Comparison of ENCODE assay signal across 18 cellular contexts in genomic region chr15:43879386-43880355, GRCh38. TPM values are rescaled to one million over a fixed set of nuclear protein-coding genes. Genes with fewer than 3 reads are reported as not detected.
DNase-seq lines count a peak whose midpoint lies in the region; ATAC-seq and TF ChIP-seq lines count a peak whose summit lies in the region.
"Had no signal": no experiment of that assay in that cellular context is flagged by ENCODE, and none has a peak within 500 bp of the region (broad histone marks: within the 10 kb centered on the region; RNA-seq: fewer than 3 reads in every experiment).

No MANE protein-coding gene starts in this region.

- no peak overlapping the region for H3K4me3 Mint-ChIP-seq in CD4-positive, alpha-beta T cell
- H3K4me3 Mint-ChIP-seq: CD8-positive, alpha-beta T cell had no signal

- H3K27ac Mint-ChIP-seq in CD4-positive, alpha-beta T cell, result no peak overlapping the region
- H3K27ac Mint-ChIP-seq: CD8-positive, alpha-beta T cell had no signal

- no peaks in the 10 kb centered on the region for H3K27me3 Mint-ChIP-seq in CD4-positive, alpha-beta T cell

- no peaks in the 10 kb centered on the region for H3K27me3 ChIP-seq in hepatocyte
- no peaks in the 10 kb centered on the region for H3K27me3 ChIP-seq in CD4-positive, alpha-beta T cell (ENCODE audit: control insufficient read depth, insufficient read depth, low read length)
- H3K27me3 ChIP-seq: BE2C had no signal

- DNase-seq in Right ventricle myocardium superior (peak; percentile 56), hepatocyte (ENCODE audit: low spot score) (peak; percentile 49), sciatic nerve (ENCODE audit: low spot score) (no peak), cortex of kidney (lab: John Stamatoyannopoulos, UW) (no peak)
- no peak for DNase-seq in stimulated activated CD4-positive, alpha-beta T cell treated with anti-CD3 and anti-CD28 coated beads, Interleukin-4, amount 100 ng/mL, for 1 hour
- DNase-seq in CD4-positive, alpha-beta T cell, result no peak
- DNase-seq: BE2C; CD8-positive, alpha-beta T cell; H7; NCI-H1092 treated with DMSO at 0.1 percent for 48 hours; NCI-H1694; NCI-H2107; NCI-H226; NCI-H526 treated with DMSO at 0.1 percent for 48 hours; NK-92 treated with Interleukin-12 subunit alpha and Interleukin-12 subunit beta, amount 100 ng/mL, for 24 hours; OCI-M1 had no signal

- H3K9me3 ChIP-seq in hepatocyte (ENCODE audit: low read depth), result no peaks in the 10 kb centered on the region
- H3K9me3 ChIP-seq in CD4-positive, alpha-beta T cell (ENCODE audit: control insufficient read depth, low read length), result no peaks in the 10 kb centered on the region

- H2AFZ ChIP-seq in hepatocyte, result no peak overlapping the region

- H3K79me2 ChIP-seq in hepatocyte, result no peaks in the 10 kb centered on the region

- 69% methylated on average over 15 of the region's 15 CpGs for WGBS in hepatocyte (ENCODE audit: low lambda C conversion rate, missing lambda C conversion rate)

- CTCF ChIA-PET in CD4-positive, alpha-beta T cell (lab: Charles Lee), result no interaction called here

- TF ChIP-seq CTCF in VCaP (conservative IDR thresholded peaks at IDR 0.05) (no peak), hepatocyte (IDR thresholded peaks at IDR 0.05; ENCODE audit: poor library complexity) (no peak)
- no peak for TF ChIP-seq CTCF in CD4-positive, alpha-beta T cell (IDR thresholded peaks at IDR 0.05)

- no peaks in the 10 kb centered on the region for H3K9me3 Mint-ChIP-seq in CD4-positive, alpha-beta T cell
- H3K9me3 Mint-ChIP-seq: CD8-positive, alpha-beta T cell had no signal

- POLR2A ChIA-PET in CD4-positive, alpha-beta T cell (lab: Charles Lee), result no interaction called here

- ATAC-seq in Right ventricle myocardium superior (ENCODE audit: poor library complexity) (peak; percentile 81), sciatic nerve (peak; percentile 36)
- ATAC-seq in CD4-positive, alpha-beta T cell (ENCODE audit: poor library complexity), result no peak
- ATAC-seq: CD8-positive, alpha-beta T cell had no signal

- intact Hi-C loops in Right ventricle myocardium superior (cut with DNase I), result loop anchor here (10.0 kb wide), 1 partner anchor 185 kb away; no protein-coding TSS in a partner anchor
- intact Hi-C loops in sciatic nerve (cut with DNase I), result no loop called here
- intact Hi-C loops in CD4-positive, alpha-beta T cell (cut with DNase I, micrococcal nuclease), result loop anchor here in 1 of 2 experiments (10.0 kb wide), 1 partner anchor 625 kb away; no protein-coding TSS in a partner anchor

- peak overlapping the region; percentile 32 for H3K4me2 ChIP-seq in hepatocyte
- H3K4me2 ChIP-seq: KMS-11 had no signal

- H3K27ac ChIP-seq in VCaP (peak overlapping the region; percentile 83; the same call in 1 of the 2 replicates), hepatocyte (no peak overlapping the region)
- no peak overlapping the region for H3K27ac ChIP-seq in CD4-positive, alpha-beta T cell (ENCODE audit: low read depth, low read length)
- H3K27ac ChIP-seq: KMS-11 had no signal

- H3K4me3 ChIP-seq in hepatocyte, result no peak overlapping the region

- no peaks in the 10 kb centered on the region for H3K4me1 Mint-ChIP-seq in CD4-positive, alpha-beta T cell (ENCODE audit: low read depth)

- H3K4me1 ChIP-seq in hepatocyte (ENCODE audit: insufficient read depth), result peaks cover 10% of the 10 kb centered on the region

- H4K20me1 ChIP-seq in hepatocyte (ENCODE audit: insufficient read depth, poor library complexity, severe bottlenecking), result no peaks in the 10 kb centered on the region

- no peaks in the 10 kb centered on the region for H3K36me3 ChIP-seq in hepatocyte (replicated peaks; ENCODE audit: insufficient read depth, low read depth)

- H3K9me2 ChIP-seq in hepatocyte (replicated peaks; ENCODE audit: insufficient read depth), result no peaks in the 10 kb centered on the region

- no peaks in the 10 kb centered on the region for H3K36me3 Mint-ChIP-seq in CD4-positive, alpha-beta T cell (ENCODE audit: low read depth)
- H3K36me3 Mint-ChIP-seq: CD8-positive, alpha-beta T cell had no signal

RNA-seq across cellular contexts. Expression of gene WDR76, which starts 52.9 kb away (rescaled TPM):
- total RNA-seq in Right ventricle myocardium superior (1.6 TPM), hepatocyte (4.7 and 7.6 TPM in 2 replicates), sciatic nerve (5.1 TPM)
- 0.69 and 1.8 TPM in 2 replicates for polyA plus RNA-seq in hepatocyte
- total RNA-seq in CD4-positive, alpha-beta T cell, result 1 to 10 TPM; 7.0 to 8.6 TPM

RNA-seq across cellular contexts. Expression of gene MFAP1, which starts 55.2 kb away (rescaled TPM):
- total RNA-seq in Right ventricle myocardium superior, result 16.9 TPM
- total RNA-seq in hepatocyte, result 26.9 and 37.8 TPM in 2 replicates
- polyA plus RNA-seq in hepatocyte, result 30.9 and 36.9 TPM in 2 replicates
- total RNA-seq in sciatic nerve, result 17.3 TPM
- 10 to 100 TPM in 1 of 2 experiments, 1 to 10 TPM in 1; 9.4 to 10.6 TPM for total RNA-seq in CD4-positive, alpha-beta T cell

Comparison
In these comparisons a context has a peak if more than half of its experiments do, and no peak if none do; other contexts are left out.
1. DNase-seq: peak in Right ventricle myocardium superior (single experiment) and hepatocyte (single experiment); none in sciatic nerve (single experiment), cortex of kidney (single experiment), stimulated activated CD4-positive, alpha-beta T cell treated with anti-CD3 and anti-CD28 coated beads, Interleukin-4, amount 100 ng/mL, for 1 hour (single experiment) and CD4-positive, alpha-beta T cell (0 of 10).